In genomic region chr6:82589509-82590206, GRCh38 we compare ENCODE assay signal across 9 cellular contexts.
DNase-seq lines count a peak whose midpoint lies in the region; ATAC-seq, FAIRE-seq and TF ChIP-seq lines count a peak whose summit lies in the region.
"Had no signal": no experiment of that assay in that cellular context is flagged by ENCODE, and none has a peak within 500 bp of the region (broad histone marks: within the 10 kb centered on the region; RNA-seq: fewer than 3 reads in every experiment).

No MANE protein-coding gene starts in this region.

- TF ChIP-seq CTCF in GM12878 (IDR thresholded peaks at IDR 0.05 in 2 of 3, conservative IDR thresholded peaks at IDR 0.05 in 1 of 3; ENCODE audit: control insufficient read depth in 2 of 3, extremely low read depth in 1 of 3, insufficient read depth in 1 of 3, low read depth in 3 of 3, low read length in 3 of 3) (peak; percentile 28 to 63 (median 33); a peak in 4 of 6 replicates), progenitor cell of endocrine pancreas (IDR thresholded peaks at IDR 0.05; ENCODE audit: unreplicated experiment) (peak; percentile 28), suprapubic skin (IDR thresholded peaks at IDR 0.05) (no peak)

- H3K4me2 ChIP-seq in GM12878 (ENCODE audit: control insufficient read depth, insufficient read depth) = no peak overlapping the region
- H3K4me2 ChIP-seq: BLaER1 treated with 17β-estradiol and CSF1 and Interleukin-3, amounts not matched to agents 10 nM and 100 nM had no signal

- peak; percentile 96 for ATAC-seq in GM12878

- H3K4me1 ChIP-seq in GM12878 (ENCODE audit: control insufficient read depth, insufficient read depth, low read length) = no peaks in the 10 kb centered on the region
- H3K4me1 ChIP-seq in suprapubic skin = no peaks in the 10 kb centered on the region

- no peak overlapping the region for H3K9ac ChIP-seq in GM12878 (ENCODE audit: control insufficient read depth, insufficient read depth, low read length)
- H3K9ac ChIP-seq: BLaER1 treated with 17β-estradiol and CSF1 and Interleukin-3, amounts not matched to agents 10 nM and 100 nM had no signal

- H3K4me3 Mint-ChIP-seq in progenitor cell of endocrine pancreas (ENCODE audit: low read depth) = no peak overlapping the region

- H3K36me3 Mint-ChIP-seq in progenitor cell of endocrine pancreas (ENCODE audit: insufficient read depth) = no peaks in the 10 kb centered on the region

- H3K36me3 ChIP-seq in H7 (replicated peaks; ENCODE audit: control insufficient read depth, insufficient read depth, low read length) (no peaks in the 10 kb centered on the region), GM12878 (ENCODE audit: control insufficient read depth in 2 of 2, insufficient read depth in 2 of 2, low read length in 1 of 2) (no peaks in the 10 kb centered on the region), suprapubic skin (no peaks in the 10 kb centered on the region)
- H3K36me3 ChIP-seq: BLaER1 treated with 17β-estradiol and CSF1 and Interleukin-3, amounts not matched to agents 10 nM and 100 nM had no signal

- H3K9me3 ChIP-seq in GM12878 (replicated peaks; ENCODE audit: control insufficient read depth, insufficient read depth, low read length) (no peaks in the 10 kb centered on the region), suprapubic skin (no peaks in the 10 kb centered on the region)
- H3K9me3 ChIP-seq: BLaER1 treated with 17β-estradiol and CSF1 and Interleukin-3, amounts not matched to agents 10 nM and 100 nM had no signal

- H3K27ac Mint-ChIP-seq in progenitor cell of endocrine pancreas = no peak overlapping the region

- peak; percentile 62 for TF ChIP-seq RAD21 in GM12878 (IDR thresholded peaks at IDR 0.05; ENCODE audit: insufficient read depth, low read depth, low read length)

- no peak overlapping the region for H3K27ac ChIP-seq in GM12878 (ENCODE audit: control insufficient read depth, insufficient read depth)
- H3K27ac ChIP-seq in suprapubic skin = no peak overlapping the region
- H3K27ac ChIP-seq: BLaER1 treated with 17β-estradiol and CSF1 and Interleukin-3, amounts not matched to agents 10 nM and 100 nM had no signal

- under 1% methylated on average over 5 of the region's 5 CpGs for WGBS in GM12878 (ENCODE audit: insufficient coverage, insufficient replicate concordance, low lambda C conversion rate, missing lambda C conversion rate)
- WGBS in suprapubic skin = 45% methylated on average over 5 of the region's 5 CpGs

- H4K20me1 ChIP-seq in GM12878 (ENCODE audit: control insufficient read depth, insufficient read depth) = no peaks in the 10 kb centered on the region
- H4K20me1 ChIP-seq: BLaER1 treated with 17β-estradiol and CSF1 and Interleukin-3, amounts not matched to agents 10 nM and 100 nM had no signal

- BruUV-seq in GM12878 (replicated peaks; lab: Mats Ljungman, UMichigan) = no TSS peak

- no peak overlapping the region; the same call in 1 of the 2 replicates for H2AFZ ChIP-seq in GM12878 (ENCODE audit: control insufficient read depth, low read depth, low read length)

- H3K4me3 ChIP-seq in H7 (ENCODE audit: insufficient read depth, low read depth, low read length) = no peak overlapping the region
- no peak overlapping the region for H3K4me3 ChIP-seq in GM12878
- no peak overlapping the region for H3K4me3 ChIP-seq in suprapubic skin
- H3K4me3 ChIP-seq: BLaER1 treated with 17β-estradiol and CSF1 and Interleukin-3, amounts not matched to agents 10 nM and 100 nM had no signal

- no peaks in the 10 kb centered on the region for H3K79me2 ChIP-seq in GM12878 (ENCODE audit: control insufficient read depth, insufficient read depth, low read length)

- RAD21 ChIA-PET in GM12878 (lab: Charles Lee; ENCODE audit: unreplicated experiment) = interaction anchor here (1.5 kb wide), 1 partner anchor 315 kb away, joined by 5 read pairs; no protein-coding TSS in a partner anchor

- H3K4me1 Mint-ChIP-seq in progenitor cell of endocrine pancreas (ENCODE audit: low read depth) = no peaks in the 10 kb centered on the region

- intact Hi-C loops in GM12878 (cut with micrococcal nuclease; ENCODE audit: unreplicated experiment) = loop anchor here (1.0 to 5.0 kb wide), 4 partner anchors 222 to 467 kb away; no protein-coding TSS in a partner anchor

- TF ChIP-seq POLR2A in GM12878 (IDR thresholded peaks at IDR 0.05; ENCODE audit: low read depth, low read length) (no peak), suprapubic skin (IDR thresholded peaks at IDR 0.05) (no peak)

- peak; percentile 89 for FAIRE-seq in GM12878 (lab: Jason Lieb, UNC)

- CTCF ChIA-PET in GM12878 (lab: Yijun Ruan, JAX) = no interaction called here

- H3K27me3 ChIP-seq in H7 (ENCODE audit: control insufficient read depth, insufficient read depth, low read length) (no peaks in the 10 kb centered on the region), GM12878 (replicated peaks in 1 of 2; ENCODE audit: control insufficient read depth in 2 of 2, insufficient read depth in 2 of 2, low read length in 1 of 2) (no peaks in the 10 kb centered on the region), suprapubic skin (no peaks in the 10 kb centered on the region)
- H3K27me3 ChIP-seq: BLaER1 treated with 17β-estradiol and CSF1 and Interleukin-3, amounts not matched to agents 10 nM and 100 nM had no signal

- peaks cover 4% of the 10 kb centered on the region for H3K9me3 Mint-ChIP-seq in progenitor cell of endocrine pancreas (ENCODE audit: low read depth)

- peak; percentile 39 to 70 (median 42) for DNase-seq in NCI-H1417 (lab: John Stamatoyannopoulos, UW)
- DNase-seq in NCI-H1417 treated with DMSO at 0.1 percent for 48 hours (lab: John Stamatoyannopoulos, UW) = no peak
- peak; percentile 46 for DNase-seq in H7
- peak; percentile 25 for DNase-seq in NAMALWA (ENCODE audit: low spot score)
- DNase-seq in GM12878 (ENCODE audit: low read depth, low spot score) = peak; percentile 60
- no peak for DNase-seq in progenitor cell of endocrine pancreas (ENCODE audit: low spot score, unreplicated experiment)
- no peak for DNase-seq in suprapubic skin (ENCODE audit: low spot score in 2 of 2)
- no peak for DNase-seq in activated CD4-positive, alpha-beta T cell treated with anti-CD3 and anti-CD28 coated beads, Interleukin-2, amount 50 U/mL, for 1 hour

- POLR2A ChIA-PET in GM12878 (lab: Charles Lee) = no interaction called here

- no peak for TF ChIP-seq EP300 in GM12878 (IDR thresholded peaks at IDR 0.05; ENCODE audit: borderline replicate concordance in 1 of 2, control insufficient read depth in 1 of 2, low read depth in 2 of 2, low read length in 2 of 2)
- TF ChIP-seq EP300 in suprapubic skin (IDR thresholded peaks at IDR 0.05) = no peak

- SMC1A ChIA-PET in GM12878 (lab: Charles Lee; ENCODE audit: uncharacterized antibody, unreplicated experiment) = no interaction called here

- in situ Hi-C loops in GM12878 (cut with MboI) = loop anchor here (5.0 kb wide), 1 partner anchor 317 kb away; no protein-coding TSS in a partner anchor

- no peaks in the 10 kb centered on the region for H3K27me3 Mint-ChIP-seq in progenitor cell of endocrine pancreas

TF ChIP-seq in GM12878, 131 proteins besides CTCF, POLR2A, EP300 and RAD21:
- TF ChIP-seq BMI1 (IDR thresholded peaks at IDR 0.05; ENCODE audit: borderline replicate concordance) = no peak
- peak; percentile 83; the same call in 1 of the 2 replicates for TF ChIP-seq SMC3 (IDR thresholded peaks at IDR 0.05; ENCODE audit: borderline replicate concordance, low read length)
- peak; percentile 28; the same call in 1 of the 2 replicates for TF ChIP-seq PKNOX1 (IDR thresholded peaks at IDR 0.05)
- peak; percentile 68 for TF ChIP-seq NR2F1 (conservative IDR thresholded peaks at IDR 0.05)
- peak; percentile 77; the same call in 1 of the 3 replicates for TF ChIP-seq POU2F2 (IDR thresholded peaks at IDR 0.05; ENCODE audit: borderline replicate concordance, low read depth, low read length)
- no peak for TF ChIP-seq HDAC6 (IDR thresholded peaks at IDR 0.05; ENCODE audit: unreplicated experiment)
- TF ChIP-seq ESRRA (IDR thresholded peaks at IDR 0.05; ENCODE audit: low read length) = no peak
- TF ChIP-seq NR2C1 (IDR thresholded peaks at IDR 0.05) = peak; percentile 60

Comparison
In these comparisons a context has a peak if more than half of its experiments do, and no peak if none do; other contexts are left out.
1. DNase-seq: peak in NCI-H1417 (3 of 3), H7 (single experiment), NAMALWA (single experiment) and GM12878 (single experiment); none in NCI-H1417 treated with DMSO at 0.1 percent for 48 hours (single experiment), progenitor cell of endocrine pancreas (single experiment), suprapubic skin (0 of 2) and activated CD4-positive, alpha-beta T cell treated with anti-CD3 and anti-CD28 coated beads, Interleukin-2, amount 50 U/mL, for 1 hour (single experiment).
2. CTCF ChIP-seq: peak in GM12878 (3 of 3) and progenitor cell of endocrine pancreas (single experiment); none in suprapubic skin (0 of 2).